ENCODE assay signal across 1 cellular context in genomic region chr16:87383522-87384161, GRCh38.
TF ChIP-seq lines count a peak whose summit lies in the region.

Gene FBXO31, minus strand, starts transcription at chr16:87383776. Its CDS starts 32 bp downstream, at chr16:87383744.

TF ChIP-seq in HepG2, 621 proteins besides CTCF, POLR2A, EP300 and RAD21 (continued from another document and continues in another):
- TF ChIP-seq ARID3A (IDR thresholded peaks at IDR 0.05; ENCODE audit: low read depth, low read length) (no peak), ZNF350 (CRISPR knock-in tag; IDR thresholded peaks at IDR 0.05; ENCODE audit: borderline replicate concordance, low read depth) (no peak), ZNF280B (CRISPR knock-in tag; IDR thresholded peaks at IDR 0.05; ENCODE audit: borderline replicate concordance) (peak; percentile 72), ZIK1 (CRISPR knock-in tag; IDR thresholded peaks at IDR 0.05; ENCODE audit: borderline replicate concordance, low read depth) (no peak), KDM5A (IDR thresholded peaks at IDR 0.05; ENCODE audit: borderline replicate concordance, low read length) (no peak), KLF16 (CRISPR knock-in tag; IDR thresholded peaks at IDR 0.05) (peak; percentile 75 to 90; a peak in 3 of 4 replicates), NFAT5 (CRISPR knock-in tag; IDR thresholded peaks at IDR 0.05) (peak; percentile 34; the same call in 1 of the 2 replicates), ZKSCAN8 (CRISPR knock-in tag; IDR thresholded peaks at IDR 0.05; ENCODE audit: borderline replicate concordance) (no peak; the same call in 1 of the 2 replicates), MTA1 (CRISPR knock-in tag; IDR thresholded peaks at IDR 0.05; ENCODE audit: borderline replicate concordance) (peak; percentile 92), IKZF4 (CRISPR knock-in tag; IDR thresholded peaks at IDR 0.05; ENCODE audit: borderline replicate concordance, low read depth, not compliant biosample characterization) (peak; percentile 84), NR2F6 (IDR thresholded peaks at IDR 0.05) (peak; percentile 81), NR2F6 (CRISPR knock-in tag; IDR thresholded peaks at IDR 0.05) (peak; percentile 95), CBX5 (CRISPR knock-in tag; IDR thresholded peaks at IDR 0.05; ENCODE audit: borderline replicate concordance) (peak; percentile 99), ZNF34 (CRISPR knock-in tag; IDR thresholded peaks at IDR 0.05; ENCODE audit: borderline replicate concordance) (no peak; the same call in 1 of the 2 replicates), MLLT10 (CRISPR knock-in tag; IDR thresholded peaks at IDR 0.05) (no peak), ZNF329 (CRISPR knock-in tag; IDR thresholded peaks at IDR 0.05; ENCODE audit: low read depth) (peak; percentile 89), ZNF354B (CRISPR knock-in tag; IDR thresholded peaks at IDR 0.05) (no peak), PLRG1 (conservative IDR thresholded peaks at IDR 0.05) (no peak), FUBP1 (CRISPR knock-in tag; IDR thresholded peaks at IDR 0.05; ENCODE audit: borderline replicate concordance) (no peak), ZSCAN9 (CRISPR knock-in tag; IDR thresholded peaks at IDR 0.05; ENCODE audit: borderline replicate concordance) (peak; percentile 75; the same call in 1 of the 2 replicates), LRRFIP1 (CRISPR knock-in tag; conservative IDR thresholded peaks at IDR 0.05) (no peak), ZSCAN5A (CRISPR knock-in tag; IDR thresholded peaks at IDR 0.05; ENCODE audit: borderline replicate concordance) (peak; percentile 92), ZNF557 (CRISPR knock-in tag; IDR thresholded peaks at IDR 0.05) (peak; percentile 86), PBX2 (CRISPR knock-in tag; IDR thresholded peaks at IDR 0.05) (no peak), TFE3 (CRISPR knock-in tag; IDR thresholded peaks at IDR 0.05) (peak; percentile 77), PAXIP1 (CRISPR knock-in tag; conservative IDR thresholded peaks at IDR 0.05) (peak; percentile 76), ZNF343 (CRISPR knock-in tag; IDR thresholded peaks at IDR 0.05) (peak; percentile 93; the same call in 1 of the 2 replicates), ZNF773 (CRISPR knock-in tag; IDR thresholded peaks at IDR 0.05; ENCODE audit: borderline replicate concordance) (no peak), MAFF (IDR thresholded peaks at IDR 0.05; ENCODE audit: low read depth, low read length) (no peak), GLI4 (CRISPR knock-in tag; IDR thresholded peaks at IDR 0.05; ENCODE audit: borderline replicate concordance) (no peak; the same call in 1 of the 2 replicates), WIZ (CRISPR knock-in tag; IDR thresholded peaks at IDR 0.05) (no peak; the same call in 1 of the 2 replicates), RARG (CRISPR knock-in tag; IDR thresholded peaks at IDR 0.05; ENCODE audit: low read depth) (peak; percentile 64; the same call in 1 of the 2 replicates), NFKBIZ (CRISPR knock-in tag; IDR thresholded peaks at IDR 0.05) (0 out of 2 replicates have a peak, but pooled peaks have one; percentile 25), RARA (CRISPR knock-in tag; IDR thresholded peaks at IDR 0.05) (peak; percentile 84), ZNF891 (CRISPR knock-in tag; IDR thresholded peaks at IDR 0.05) (no peak), U2AF1 (optimal IDR thresholded peaks at IDR 0.05; ENCODE audit: low read depth, low read length) (peak; percentile 77), TBX2 (CRISPR knock-in tag; IDR thresholded peaks at IDR 0.05; ENCODE audit: borderline replicate concordance) (peak; percentile 90)
